8 cellular contexts compared by ENCODE assay signal in the genomic region with DNA sequence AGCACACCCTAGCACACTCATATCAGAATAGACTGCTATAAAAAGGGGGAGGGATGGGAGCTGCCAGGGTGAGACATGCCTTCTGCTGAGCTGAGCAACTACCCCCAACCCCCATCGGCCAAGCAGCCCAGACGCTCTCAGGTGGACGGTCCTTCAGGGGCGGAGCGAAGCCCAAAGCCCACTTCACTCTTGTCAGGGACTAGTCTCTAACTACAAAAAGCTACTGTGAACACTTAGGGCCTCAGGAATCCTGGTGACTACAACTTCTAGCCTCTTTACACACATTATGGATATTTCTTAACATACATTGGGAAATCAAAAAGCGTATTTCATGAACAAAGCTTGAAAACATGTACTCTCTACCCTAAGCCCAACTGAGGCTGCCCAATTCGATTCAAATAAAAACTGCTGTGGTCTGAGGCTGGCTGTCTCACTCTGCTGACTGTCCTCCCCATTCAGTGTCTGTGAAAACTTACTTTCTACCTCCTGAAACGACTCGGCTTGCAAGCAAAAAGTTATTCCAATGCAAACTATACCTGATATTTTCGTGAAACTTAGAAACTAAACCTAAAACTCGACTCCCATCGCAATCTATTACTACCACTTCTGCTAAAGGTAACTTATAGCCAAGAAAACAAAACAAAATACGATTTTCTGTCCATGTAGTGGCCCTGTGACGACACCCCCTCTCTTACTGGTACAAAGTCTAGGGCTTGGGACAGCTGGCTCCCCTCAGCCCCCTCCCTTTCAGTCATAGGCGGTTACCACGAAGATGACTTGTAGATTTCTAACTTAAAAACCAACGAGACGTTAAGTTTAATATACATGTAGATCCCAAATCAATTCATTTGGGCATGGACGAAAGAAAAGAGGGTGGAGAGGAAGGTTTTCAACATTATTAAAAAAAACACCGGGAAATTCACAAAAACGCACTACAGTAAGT. TPM values are rescaled to one million over a fixed set of nuclear protein-coding genes. Genes with fewer than 3 reads are reported as not detected.
A peak's percentile ranks its signal among the peaks of the same experiment; 100 is the strongest.
DNase-seq lines count a peak whose midpoint lies in the region; ATAC-seq and TF ChIP-seq lines count a peak whose summit lies in the region.

No MANE protein-coding gene starts in this region.

- H3K79me2 ChIP-seq in mesendoderm (ENCODE audit: control insufficient read depth, insufficient read depth, low read length) = peaks cover 28% of the 10 kb centered on the region

- no CpG with 5 or more reads among the region's 21 CpGs for WGBS in mesendoderm (ENCODE audit: extremely low coverage, insufficient coverage, low lambda C conversion rate)

- no peak overlapping the region for H4K8ac ChIP-seq in mesendoderm (ENCODE audit: low read depth, low read length)

- H2AK5ac ChIP-seq in mesendoderm (ENCODE audit: low read length) = no peak overlapping the region

- H3K27ac ChIP-seq in SJCRH30 (peak overlapping the region; percentile 99), dorsolateral prefrontal cortex (peak overlapping the region in 58 of 59 donors; percentile 62 to 99 (median 95)), mesendoderm (ENCODE audit: low read depth, low read length) (peak overlapping the region; percentile 100), upper lobe of right lung (peak overlapping the region; percentile 98)

- peak overlapping the region; percentile 92 for H3K56ac ChIP-seq in mesendoderm (ENCODE audit: low read length)

- TF ChIP-seq CTCF in dorsolateral prefrontal cortex (IDR thresholded peaks at IDR 0.05 in 54 of 56, conservative IDR thresholded peaks at IDR 0.05 in 2 of 56; ENCODE audit: low read depth in 1 of 56, partially characterized antibody in 56 of 56) (no peak), upper lobe of right lung (IDR thresholded peaks at IDR 0.05) (no peak), GM13977 (IDR thresholded peaks at IDR 0.05; ENCODE audit: extremely low read depth, insufficient read depth, missing control alignments) (no peak)

- peak overlapping the region; percentile 95 for H3K18ac ChIP-seq in mesendoderm (ENCODE audit: low read length)

- H3K9ac ChIP-seq in mesendoderm (ENCODE audit: low read length) = peak overlapping the region; percentile 86

- H2BK15ac ChIP-seq in mesendoderm (replicated peaks; ENCODE audit: low read depth) = no peak overlapping the region

- peaks cover 33% of the 10 kb centered on the region for H3K4me1 ChIP-seq in SJCRH30
- H3K4me1 ChIP-seq in mesendoderm (ENCODE audit: control insufficient read depth, low read depth, low read length) = peaks cover 11% of the 10 kb centered on the region
- H3K4me1 ChIP-seq in upper lobe of right lung = peaks cover 48% of the 10 kb centered on the region

- peak; percentile 0 for ATAC-seq in upper lobe of right lung

- in situ Hi-C loops in GM13977 (cut with MboI; ENCODE audit: low pct_unique_long_range_greater_than_20kb, low sequenced_read_pairs, unreplicated experiment) = loop anchor here (10.0 kb wide), 2 partner anchors 92 to 182 kb away; no protein-coding TSS in a partner anchor

- peak overlapping the region; percentile 42 for H3K4me2 ChIP-seq in mesendoderm (ENCODE audit: low read length)

- H2BK120ac ChIP-seq in mesendoderm (ENCODE audit: low read depth, low read length) = no peak overlapping the region

- DNase-seq in CD1c-positive myeloid dendritic cell (ENCODE audit: extremely low spot score) = peak; percentile 58
- peak; percentile 58 for DNase-seq in HS-5 (ENCODE audit: low read depth)
- DNase-seq in SJCRH30 = peak; percentile 62 to 74
- DNase-seq in dorsolateral prefrontal cortex = peak in 1 of 10 donors; percentile 24
- no peak for DNase-seq in mesendoderm
- DNase-seq in upper lobe of right lung = peak; percentile 77
- no peak for DNase-seq in Ammon's horn (ENCODE audit: low spot score)
- no peak for DNase-seq in GM13977 (ENCODE audit: low spot score)

- H3K23ac ChIP-seq in mesendoderm (ENCODE audit: low read length) = no peak overlapping the region

- H3K27me3 ChIP-seq in SJCRH30 (no peaks in the 10 kb centered on the region), dorsolateral prefrontal cortex (no peaks in the 10 kb centered on the region), mesendoderm (ENCODE audit: insufficient read depth, low read length, poor library complexity) (no peaks in the 10 kb centered on the region), upper lobe of right lung (no peaks in the 10 kb centered on the region)

- no peak overlapping the region for H4K5ac ChIP-seq in mesendoderm (ENCODE audit: low read length)

- no peaks in the 10 kb centered on the region for H3K9me3 ChIP-seq in SJCRH30 (replicated peaks)
- no peaks in the 10 kb centered on the region for H3K9me3 ChIP-seq in upper lobe of right lung

- H3K36me3 ChIP-seq in SJCRH30 (no peaks in the 10 kb centered on the region), mesendoderm (ENCODE audit: control insufficient read depth, insufficient read depth, low read length) (no peaks in the 10 kb centered on the region), upper lobe of right lung (no peaks in the 10 kb centered on the region)

- intact Hi-C loops in dorsolateral prefrontal cortex (cut with DNase I) = loop anchor here (1.0 to 10.0 kb wide), 8 partner anchors 62 to 212 kb away; a partner anchor contains a TSS
- intact Hi-C loops in upper lobe of right lung (cut with DNase I) = no loop called here

- peak overlapping the region; percentile 20 for H3K4ac ChIP-seq in mesendoderm (ENCODE audit: low read depth, low read length)

- no peak overlapping the region for H2BK5ac ChIP-seq in mesendoderm (ENCODE audit: low read length)

- H3K79me1 ChIP-seq in mesendoderm (ENCODE audit: low read length) = peaks cover 9% of the 10 kb centered on the region

- H3K4me3 ChIP-seq in SJCRH30 (peak overlapping the region; percentile 95), dorsolateral prefrontal cortex (peak overlapping the region; percentile 68 to 99 (median 91)), mesendoderm (ENCODE audit: low read length) (peak overlapping the region; percentile 68), upper lobe of right lung (peak overlapping the region; percentile 88)

RNA-seq across cellular contexts. Expression of a gene that starts 1.2 kb away (rescaled TPM):
- total RNA-seq in SJCRH30 (2014; rRNA removed; shearing (Covaris generic)) = 30.9 and 34.7 TPM in 2 replicates
- total RNA-seq in dorsolateral prefrontal cortex = 10 to 100 TPM in 116 of 120 experiments, 1 to 10 TPM in 4; 7.8 to 24.8 (median 13.4) TPM
- 9.4 TPM for polyA plus RNA-seq in mesendoderm (2013, experiment 1 of 2)
- polyA plus RNA-seq in mesendoderm (2013, experiment 2 of 2) = 9.0 TPM
- total RNA-seq in upper lobe of right lung = 20.7 TPM

Comparison
In these comparisons a context has a peak if more than half of its experiments do, and no peak if none do; other contexts are left out.
1. DNase-seq: peak in CD1c-positive myeloid dendritic cell (single experiment), HS-5 (single experiment), SJCRH30 (2 of 2) and upper lobe of right lung (single experiment); none in mesendoderm (single experiment), Ammon's horn (single experiment) and GM13977 (single experiment).
2. Peak in every context shown above with its lines, with median percentiles within 50 percentile points of each other: H3K27ac ChIP-seq and H3K4me3 ChIP-seq.